Comparison of ENCODE assay signal across 8 cellular contexts in the genomic region with DNA sequence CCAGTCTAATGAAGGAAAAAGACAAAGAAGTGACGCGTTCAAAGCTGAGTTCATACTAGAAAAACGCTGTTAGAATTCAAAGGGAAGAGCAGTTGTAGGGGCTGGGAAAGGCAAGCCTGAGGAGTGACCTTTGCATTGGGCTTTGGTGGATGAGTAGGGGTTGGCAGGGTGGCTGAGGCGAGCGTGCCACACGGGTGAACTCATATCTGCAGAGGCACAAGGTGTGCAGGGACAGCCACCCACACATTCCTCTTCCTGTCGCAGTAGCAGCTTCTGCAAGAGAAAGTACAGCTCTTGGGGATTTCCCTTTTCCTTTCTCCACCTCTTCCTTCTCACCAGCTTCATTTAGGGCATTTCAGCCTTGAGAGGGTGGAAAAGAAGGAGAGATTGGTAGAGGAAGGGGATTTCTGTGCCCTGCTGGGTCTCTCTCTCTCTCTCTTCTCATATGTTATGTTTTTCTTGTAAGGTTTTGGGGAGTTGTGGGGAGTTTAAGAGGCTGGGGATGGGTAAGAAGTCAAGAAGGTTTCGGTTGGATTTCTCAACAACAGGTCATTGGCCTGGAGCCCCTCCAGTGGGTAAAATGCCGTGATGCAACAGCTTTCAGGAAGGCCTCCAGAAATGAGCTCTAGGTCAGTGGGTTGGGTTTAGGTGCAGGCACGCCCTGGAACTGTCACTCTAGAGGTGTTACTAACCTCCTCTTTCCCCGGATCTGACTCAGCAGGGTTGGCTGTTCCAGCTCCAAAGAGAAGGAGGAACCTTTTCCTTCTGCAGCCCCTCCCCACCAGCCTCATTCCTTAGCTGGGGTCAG. TPM values are rescaled to one million over a fixed set of nuclear protein-coding genes. Genes with fewer than 3 reads are reported as not detected.
A peak's percentile ranks its signal among the peaks of the same experiment; 100 is the strongest.
DNase-seq lines count a peak whose midpoint lies in the region; ATAC-seq, FAIRE-seq and TF ChIP-seq lines count a peak whose summit lies in the region.

No MANE protein-coding gene starts in this region.

- TF ChIP-seq POLR2A in GM18505 (IDR thresholded peaks at IDR 0.05; ENCODE audit: borderline replicate concordance, extremely low read depth, insufficient read depth, insufficient read length) = no peak

- H3K9me3 Mint-ChIP-seq in activated T-cell treated with anti-CD3 and anti-CD28 coated beads, Interleukin-2, amount 50 U/mL, for 24 hours = no peaks in the 10 kb centered on the region
- no peaks in the 10 kb centered on the region for H3K9me3 Mint-ChIP-seq in neural progenitor cell

- no peak for FAIRE-seq in small intestine (lab: Jason Lieb, UNC)

- ATAC-seq in GM18505 (IDR thresholded peaks at IDR 0.05; ENCODE audit: unreplicated experiment) (peak; percentile 34), HG02852 (IDR thresholded peaks at IDR 0.05; ENCODE audit: unreplicated experiment) (peak; percentile 33)

- H2AFZ ChIP-seq in neural progenitor cell (replicated peaks) = no peak overlapping the region

- H3K9me3 ChIP-seq in NT2/D1 (ENCODE audit: insufficient read depth, low read length) (peaks cover 7% of the 10 kb centered on the region; the same call in 1 of the 2 replicates), small intestine (ENCODE audit: control insufficient read depth, low read depth) (no peaks in the 10 kb centered on the region), neural progenitor cell (ENCODE audit: low read depth) (no peaks in the 10 kb centered on the region)

- no peaks in the 10 kb centered on the region for H4K20me1 ChIP-seq in neural progenitor cell (ENCODE audit: low read depth)

- peaks cover 6% of the 10 kb centered on the region for H3K4me1 ChIP-seq in NT2/D1 (ENCODE audit: insufficient read depth, insufficient read length)
- H3K4me1 ChIP-seq in small intestine (ENCODE audit: control insufficient read depth in 2 of 2, insufficient read depth in 1 of 2, low read depth in 1 of 2, low read length in 1 of 2) = peaks cover 5 to 12% of the 10 kb centered on the region in 2 donors
- H3K4me1 ChIP-seq in neural progenitor cell = peaks cover 7% of the 10 kb centered on the region

- no peaks in the 10 kb centered on the region for H3K27me3 ChIP-seq in NT2/D1 (ENCODE audit: insufficient read depth, insufficient read length)
- no peaks in the 10 kb centered on the region for H3K27me3 ChIP-seq in small intestine (ENCODE audit: control insufficient read depth in 2 of 2, insufficient read depth in 2 of 2, low read length in 2 of 2)
- H3K27me3 ChIP-seq in neural progenitor cell = no peaks in the 10 kb centered on the region

- peaks cover 8% of the 10 kb centered on the region for H3K36me3 ChIP-seq in NT2/D1 (ENCODE audit: insufficient read depth, insufficient read length, low read length)
- no peaks in the 10 kb centered on the region for H3K36me3 ChIP-seq in small intestine (ENCODE audit: control insufficient read depth in 2 of 2, insufficient read depth in 2 of 2, low read length in 2 of 2)
- H3K36me3 ChIP-seq in neural progenitor cell = no peaks in the 10 kb centered on the region

- DNase-seq in NT2/D1 (ENCODE audit: low read depth, low spot score) (peak; percentile 30), fibroblast of villous mesenchyme (ENCODE audit: low read depth) (peak; percentile 88), small intestine (peak; percentile 96), neural progenitor cell (ENCODE audit: low spot score) (no peak), SK-N-DZ (ENCODE audit: low spot score) (no peak)
- DNase-seq in activated T-cell treated with anti-CD3 and anti-CD28 coated beads, Interleukin-2, amount 50 U/mL, for 24 hours = peak; percentile 76

- H3K9ac ChIP-seq in NT2/D1 (ENCODE audit: insufficient read length, low read depth) (no peak overlapping the region), neural progenitor cell (no peak overlapping the region)

- peak overlapping the region; percentile 98 for H3K27ac Mint-ChIP-seq in activated T-cell treated with anti-CD3 and anti-CD28 coated beads, Interleukin-2, amount 50 U/mL, for 24 hours
- H3K27ac Mint-ChIP-seq in neural progenitor cell = no peak overlapping the region

- no peaks in the 10 kb centered on the region for H3F3A ChIP-seq in neural progenitor cell (ENCODE audit: low read depth)

- H3K4me2 ChIP-seq in neural progenitor cell = no peak overlapping the region

- H3K27ac ChIP-seq in small intestine (ENCODE audit: low read depth in 1 of 2, low read length in 1 of 2) (peak overlapping the region; percentile 86 to 95), neural progenitor cell (no peak overlapping the region)

- 16 to 40% (median 24%) methylated on average over 11 of the region's 11 CpGs for WGBS in small intestine, 3 donors

- H3K27me3 Mint-ChIP-seq in activated T-cell treated with anti-CD3 and anti-CD28 coated beads, Interleukin-2, amount 50 U/mL, for 24 hours = no peaks in the 10 kb centered on the region
- peaks cover 6% of the 10 kb centered on the region for H3K27me3 Mint-ChIP-seq in neural progenitor cell (ENCODE audit: insufficient read depth, low read depth)

- peak overlapping the region; percentile 70 for H3K4me3 Mint-ChIP-seq in activated T-cell treated with anti-CD3 and anti-CD28 coated beads, Interleukin-2, amount 50 U/mL, for 24 hours
- H3K4me3 Mint-ChIP-seq in neural progenitor cell = no peak overlapping the region

- peaks cover 61% of the 10 kb centered on the region for H3K4me1 Mint-ChIP-seq in activated T-cell treated with anti-CD3 and anti-CD28 coated beads, Interleukin-2, amount 50 U/mL, for 24 hours (ENCODE audit: low read depth)
- peaks cover 20% of the 10 kb centered on the region for H3K4me1 Mint-ChIP-seq in neural progenitor cell

- H3K36me3 Mint-ChIP-seq in activated T-cell treated with anti-CD3 and anti-CD28 coated beads, Interleukin-2, amount 50 U/mL, for 24 hours (ENCODE audit: low read depth) = peaks cover 35% of the 10 kb centered on the region
- H3K36me3 Mint-ChIP-seq in neural progenitor cell = no peaks in the 10 kb centered on the region

- TF ChIP-seq CTCF in fibroblast of villous mesenchyme (IDR thresholded peaks at IDR 0.05; ENCODE audit: insufficient read depth, low read depth, low read length) (no peak), neural progenitor cell (IDR thresholded peaks at IDR 0.05) (no peak)

- H3K4me3 ChIP-seq in NT2/D1 (ENCODE audit: insufficient read length, low read depth) (no peak overlapping the region), fibroblast of villous mesenchyme (ENCODE audit: low read depth, low read length) (no peak overlapping the region), small intestine (ENCODE audit: low read depth in 1 of 2, low read length in 2 of 2) (no peak overlapping the region), neural progenitor cell (no peak overlapping the region)

- no peaks in the 10 kb centered on the region for H3K79me2 ChIP-seq in neural progenitor cell (ENCODE audit: low read depth)

RNA-seq across cellular contexts. Expression of gene ODC1, which starts 40.1 kb away (rescaled TPM):
- total RNA-seq in fibroblast of villous mesenchyme (88.3 and 133 TPM in 2 replicates), neural progenitor cell (ENCODE audit: low replicate concordance) (348 and 437 TPM in 2 replicates)
- polyA plus RNA-seq in small intestine = 100 to 1,000 TPM in 1 of 3 donors, 10 to 100 TPM in 2; 12.5 to 109 (median 21.9) TPM
- polyA plus RNA-seq in SK-N-DZ (2014; cell fraction: cytosol; rRNA removed) = 478 and 500 TPM in 2 replicates
- 342 and 350 TPM in 2 replicates for polyA plus RNA-seq in SK-N-DZ (2014; cell fraction: nucleus; rRNA removed)

Comparison
In these comparisons a context has a peak if more than half of its experiments do, and no peak if none do; other contexts are left out.
1. DNase-seq: peak in NT2/D1 (single experiment), activated T-cell treated with anti-CD3 and anti-CD28 coated beads, Interleukin-2, amount 50 U/mL, for 24 hours (single experiment), fibroblast of villous mesenchyme (single experiment) and small intestine (single experiment); none in neural progenitor cell (single experiment) and SK-N-DZ (single experiment).